In genomic region chr19:41322451-41322850, GRCh38 we compare ENCODE assay signal across 1 cellular context.
TF ChIP-seq lines count a peak whose summit lies in the region.

No MANE protein-coding gene starts in this region.

TF ChIP-seq in H1, 55 proteins besides CTCF, POLR2A, EP300 and RAD21:
- TF ChIP-seq CEBPB (IDR thresholded peaks at IDR 0.05; ENCODE audit: low read depth, low read length) (no peak), SP4 (IDR thresholded peaks at IDR 0.05; ENCODE audit: low read length) (no peak), TCF12 (IDR thresholded peaks at IDR 0.05; ENCODE audit: low read depth, low read length) (no peak), FOSL1 (IDR thresholded peaks at IDR 0.05; ENCODE audit: insufficient read depth, low read depth, low read length) (no peak), SP2 (IDR thresholded peaks at IDR 0.05; ENCODE audit: low read length) (no peak), JUND (IDR thresholded peaks at IDR 0.05; ENCODE audit: low read length) (no peak), KDM5A (IDR thresholded peaks at IDR 0.05; ENCODE audit: low read length) (no peak), POU5F1 (IDR thresholded peaks at IDR 0.05; ENCODE audit: low read depth, low read length) (no peak), SIX5 (IDR thresholded peaks at IDR 0.05; ENCODE audit: low read depth, low read length) (no peak), TAF1 (IDR thresholded peaks at IDR 0.05; ENCODE audit: low read depth, low read length) (no peak), GTF2F1 (IDR thresholded peaks at IDR 0.05; ENCODE audit: borderline replicate concordance, low read depth, low read length) (no peak), SUZ12 (IDR thresholded peaks at IDR 0.05; ENCODE audit: low read length) (no peak), EGR1 (IDR thresholded peaks at IDR 0.05; ENCODE audit: borderline replicate concordance, low read depth, low read length) (no peak), ZNF274 (IDR thresholded peaks at IDR 0.05; ENCODE audit: borderline replicate concordance, extremely low read depth, low read length) (no peak)
TF ChIP-seq in H1: peak in this region for 0.
